ENCODE assay signal across 18 cellular contexts in genomic region chr17:600576-601301, GRCh38.
DNase-seq lines count a peak whose midpoint lies in the region; FAIRE-seq and TF ChIP-seq lines count a peak whose summit lies in the region.
"Had no signal": no experiment of that assay in that cellular context is flagged by ENCODE, and none has a peak within 500 bp of the region (broad histone marks: within the 10 kb centered on the region; RNA-seq: fewer than 3 reads in every experiment).

No MANE protein-coding gene starts in this region.

- H3K9me3 Mint-ChIP-seq in mesothelial cell of epicardium: no peaks in the 10 kb centered on the region
- H3K9me3 Mint-ChIP-seq: activated T-helper 2 cell treated with anti-CD3 and anti-CD28 coated beads, Interferon-gamma antibody, Interleukin-2, Interleukin-4, amounts not matched to agents 10 μg/mL and 5 μg/mL and 100 μg/mL, durations not matched to agents 14 hours and 24 hours and 36 hours; naive thymus-derived CD4-positive, alpha-beta T cell; type B pancreatic cell had no signal

- H3K27me3 ChIP-seq in dorsolateral prefrontal cortex (no peaks in the 10 kb centered on the region), vagina (no peaks in the 10 kb centered on the region)

- FAIRE-seq in kidney (lab: Jason Lieb, UNC): no peak

- H3K27ac ChIP-seq in dorsolateral prefrontal cortex (peak overlapping the region in 33 of 59 donors; percentile 1 to 72 (median 48)), vagina (peak overlapping the region; percentile 24), kidney (ENCODE audit: low read depth in 2 of 2, low read length in 2 of 2) (no peak overlapping the region)

- no peak for TF ChIP-seq CTCF in dorsolateral prefrontal cortex (IDR thresholded peaks at IDR 0.05 in 54 of 56, conservative IDR thresholded peaks at IDR 0.05 in 2 of 56; ENCODE audit: low read depth in 1 of 56, partially characterized antibody in 56 of 56)
- no peak for TF ChIP-seq CTCF in mesothelial cell of epicardium (IDR thresholded peaks at IDR 0.05; ENCODE audit: unreplicated experiment)
- TF ChIP-seq CTCF in vagina (IDR thresholded peaks at IDR 0.05): no peak
- TF ChIP-seq CTCF in kidney (IDR thresholded peaks at IDR 0.05; ENCODE audit: borderline replicate concordance, extremely low read depth, insufficient read depth): no peak

- no peak for TF ChIP-seq POLR2A in vagina (IDR thresholded peaks at IDR 0.05)

- H3K4me3 ChIP-seq in dorsolateral prefrontal cortex: no peak overlapping the region
- H3K4me3 ChIP-seq in vagina: no peak overlapping the region
- no peak overlapping the region for H3K4me3 ChIP-seq in kidney (ENCODE audit: low read length in 2 of 2)

- no peaks in the 10 kb centered on the region for H3K36me3 ChIP-seq in vagina
- H3K36me3 ChIP-seq in kidney (ENCODE audit: control insufficient read depth in 1 of 2, insufficient read depth in 2 of 2, low read length in 2 of 2): peaks cover 18 to 19% of the 10 kb centered on the region in 2 donors

- intact Hi-C loops in dorsolateral prefrontal cortex (cut with DNase I) (no loop called here), vagina (cut with DNase I) (no loop called here), kidney (cut with DNase I) (no loop called here)

- peaks cover 28% of the 10 kb centered on the region for H3K4me1 Mint-ChIP-seq in mesothelial cell of epicardium

- peak overlapping the region; percentile 51 for H3K27ac Mint-ChIP-seq in mesothelial cell of epicardium
- H3K27ac Mint-ChIP-seq: activated T-helper 2 cell treated with anti-CD3 and anti-CD28 coated beads, Interferon-gamma antibody, Interleukin-2, Interleukin-4, amounts not matched to agents 10 μg/mL and 5 μg/mL and 100 μg/mL, durations not matched to agents 14 hours and 24 hours and 36 hours; naive thymus-derived CD4-positive, alpha-beta T cell had no signal

- H3K36me3 Mint-ChIP-seq in mesothelial cell of epicardium: peaks cover 18% of the 10 kb centered on the region

- peaks cover 11% of the 10 kb centered on the region for H3K4me1 ChIP-seq in vagina
- H3K4me1 ChIP-seq in kidney (ENCODE audit: control insufficient read depth in 1 of 2, insufficient read depth in 1 of 2, low read depth in 1 of 2, low read length in 2 of 2): no peaks in the 10 kb centered on the region

- no peak overlapping the region for H3K9ac ChIP-seq in kidney (ENCODE audit: low read length in 2 of 2)

- H3K27me3 Mint-ChIP-seq in mesothelial cell of epicardium (ENCODE audit: low read depth): no peaks in the 10 kb centered on the region
- H3K27me3 Mint-ChIP-seq: naive thymus-derived CD4-positive, alpha-beta T cell; type B pancreatic cell had no signal

- DNase-seq in activated CD8-positive, alpha-beta memory T cell treated with anti-CD3 and anti-CD28 coated beads, Interleukin-2, amount 50 U/mL, for 48 hours: peak; percentile 2
- no peak for DNase-seq in activated CD8-positive, alpha-beta memory T cell treated with anti-CD3 and anti-CD28 coated beads for 24 hours
- no peak for DNase-seq in dorsolateral prefrontal cortex
- DNase-seq in mesothelial cell of epicardium (ENCODE audit: low spot score in 2 of 2, unreplicated experiment in 2 of 2): no peak
- DNase-seq in vagina (ENCODE audit: extremely low spot score in 2 of 2): no peak
- DNase-seq in kidney: no peak
- DNase-seq in putamen (ENCODE audit: low spot score): no peak
- no peak for DNase-seq in middle frontal gyrus (ENCODE audit: extremely low spot score, low spot score)
- DNase-seq: 8988T; activated CD4-positive, alpha-beta T cell treated with anti-CD3 and anti-CD28 coated beads, Interleukin-2, amount 50 U/mL, for 4 hours; effector CD8-positive, alpha-beta T cell; naive thymus-derived CD4-positive, alpha-beta T cell; NCI-H2171; SHP77; stimulated activated CD4-positive, alpha-beta T cell treated with anti-CD3 and anti-CD28 coated beads, Interleukin-4, amount 100 ng/mL, for 24 hours; T1000 had no signal

- H3K9me3 ChIP-seq in vagina (no peaks in the 10 kb centered on the region), kidney (ENCODE audit: control insufficient read depth in 1 of 2, low read length in 2 of 2) (no peaks in the 10 kb centered on the region)

- no peak overlapping the region for H3K4me3 Mint-ChIP-seq in mesothelial cell of epicardium
- H3K4me3 Mint-ChIP-seq: naive thymus-derived CD4-positive, alpha-beta T cell; type B pancreatic cell had no signal

Comparison
In these comparisons a context has a peak if more than half of its experiments do, and no peak if none do; other contexts are left out.
1. H3K27ac ChIP-seq: peak in dorsolateral prefrontal cortex (33 of 59) and vagina (single experiment); none in kidney (0 of 2).